1 cellular context compared by ENCODE assay signal in the genomic region with DNA sequence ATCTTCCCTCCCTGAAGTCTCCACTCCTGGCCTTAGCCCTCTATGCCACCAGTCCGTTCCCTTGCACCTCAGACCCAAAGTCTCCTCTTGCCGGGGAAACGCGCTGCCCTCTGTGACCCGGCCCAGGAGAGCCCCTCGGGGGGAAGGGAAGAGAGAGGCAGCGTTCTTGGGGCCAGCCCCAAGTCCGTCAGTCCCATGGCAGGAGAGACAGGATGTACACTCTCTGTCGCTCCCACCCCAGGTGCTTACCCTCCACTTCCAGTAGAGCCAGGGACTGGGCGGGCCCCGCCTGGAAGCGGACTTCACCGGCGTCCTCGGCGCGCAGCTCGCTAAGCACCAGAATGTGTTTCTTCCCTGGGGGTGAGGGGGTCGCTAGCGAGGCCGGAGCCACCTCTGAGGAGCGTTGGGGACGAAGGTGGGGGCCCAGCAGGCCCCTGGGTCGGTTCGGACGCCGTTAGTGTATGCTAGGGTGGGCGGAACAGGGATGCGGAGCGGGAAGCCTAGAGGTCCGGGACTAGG.
TF ChIP-seq lines count a peak whose summit lies in the region.

No MANE protein-coding gene starts in this region.

TF ChIP-seq in GM23338, 12 proteins besides CTCF, POLR2A, EP300 and RAD21 (continued from another document):
- TF ChIP-seq, protein P1, sequence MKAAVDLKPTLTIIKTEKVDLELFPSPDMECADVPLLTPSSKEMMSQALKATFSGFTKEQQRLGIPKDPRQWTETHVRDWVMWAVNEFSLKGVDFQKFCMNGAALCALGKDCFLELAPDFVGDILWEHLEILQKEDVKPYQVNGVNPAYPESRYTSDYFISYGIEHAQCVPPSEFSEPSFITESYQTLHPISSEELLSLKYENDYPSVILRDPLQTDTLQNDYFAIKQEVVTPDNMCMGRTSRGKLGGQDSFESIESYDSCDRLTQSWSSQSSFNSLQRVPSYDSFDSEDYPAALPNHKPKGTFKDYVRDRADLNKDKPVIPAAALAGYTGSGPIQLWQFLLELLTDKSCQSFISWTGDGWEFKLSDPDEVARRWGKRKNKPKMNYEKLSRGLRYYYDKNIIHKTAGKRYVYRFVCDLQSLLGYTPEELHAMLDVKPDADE (IDR thresholded peaks at IDR 0.05): peak; percentile 39; the same call in 1 of the 2 replicates
